1 cellular context compared by ENCODE assay signal in the genomic region with DNA sequence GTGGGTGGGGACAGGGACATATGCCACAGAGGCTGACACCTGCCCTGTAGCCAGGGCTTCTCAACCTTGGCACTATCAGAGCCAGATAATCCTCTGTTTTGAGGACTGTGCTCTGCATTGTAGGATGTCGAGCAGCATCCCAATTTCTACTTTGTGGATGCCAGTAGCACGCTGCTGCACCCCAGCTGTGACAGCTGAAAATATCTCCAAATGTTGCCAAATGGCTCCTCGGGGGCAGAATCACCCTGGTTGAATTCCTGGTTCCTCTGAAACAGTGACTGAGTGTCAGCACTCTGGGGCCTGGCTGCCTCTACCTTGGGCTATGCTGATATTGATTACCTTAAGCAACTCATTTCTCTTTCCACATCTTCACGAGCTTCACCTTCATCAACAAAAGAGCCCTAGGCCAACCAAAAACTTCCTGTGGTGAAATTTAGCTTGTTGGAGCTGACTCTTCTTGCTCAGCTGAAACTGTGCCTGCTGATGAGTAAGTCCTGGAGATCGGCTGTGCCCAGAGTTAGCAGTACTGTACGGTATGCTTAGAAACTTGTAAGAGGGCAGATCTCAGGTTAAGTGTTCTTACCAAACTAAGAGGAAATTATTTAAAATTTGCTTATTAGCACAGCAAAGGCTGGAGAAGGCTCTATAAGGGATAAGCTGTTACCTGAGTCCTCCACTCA.
TF ChIP-seq lines count a peak whose summit lies in the region.

No MANE protein-coding gene starts in this region.

TF ChIP-seq in GM12878, 131 proteins besides CTCF, POLR2A, EP300 and RAD21 (continued from another document):
- TF ChIP-seq, protein P1, sequence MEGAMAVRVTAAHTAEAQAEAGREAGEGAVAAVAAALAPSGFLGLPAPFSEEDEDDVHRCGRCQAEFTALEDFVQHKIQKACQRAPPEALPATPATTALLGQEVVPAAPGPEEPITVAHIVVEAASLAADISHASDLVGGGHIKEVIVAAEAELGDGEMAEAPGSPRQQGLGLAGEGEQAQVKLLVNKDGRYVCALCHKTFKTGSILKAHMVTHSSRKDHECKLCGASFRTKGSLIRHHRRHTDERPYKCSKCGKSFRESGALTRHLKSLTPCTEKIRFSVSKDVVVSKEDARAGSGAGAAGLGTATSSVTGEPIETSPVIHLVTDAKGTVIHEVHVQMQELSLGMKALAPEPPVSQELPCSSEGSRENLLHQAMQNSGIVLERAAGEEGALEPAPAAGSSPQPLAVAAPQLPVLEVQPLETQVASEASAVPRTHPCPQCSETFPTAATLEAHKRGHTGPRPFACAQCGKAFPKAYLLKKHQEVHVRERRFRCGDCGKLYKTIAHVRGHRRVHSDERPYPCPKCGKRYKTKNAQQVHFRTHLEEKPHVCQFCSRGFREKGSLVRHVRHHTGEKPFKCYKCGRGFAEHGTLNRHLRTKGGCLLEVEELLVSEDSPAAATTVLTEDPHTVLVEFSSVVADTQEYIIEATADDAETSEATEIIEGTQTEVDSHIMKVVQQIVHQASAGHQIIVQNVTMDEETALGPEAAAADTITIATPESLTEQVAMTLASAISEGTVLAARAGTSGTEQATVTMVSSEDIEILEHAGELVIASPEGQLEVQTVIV (IDR thresholded peaks at IDR 0.05; ENCODE audit: borderline replicate concordance, partially characterized antibody) = no peak
- no peak for TF ChIP-seq SUZ12 (IDR thresholded peaks at IDR 0.05; ENCODE audit: unreplicated experiment)
- TF ChIP-seq SIN3A (IDR thresholded peaks at IDR 0.05; ENCODE audit: low read depth, low read length) = no peak
- TF ChIP-seq CBX3 (IDR thresholded peaks at IDR 0.05; ENCODE audit: borderline replicate concordance, low read depth) = no peak
- TF ChIP-seq, protein P2, sequence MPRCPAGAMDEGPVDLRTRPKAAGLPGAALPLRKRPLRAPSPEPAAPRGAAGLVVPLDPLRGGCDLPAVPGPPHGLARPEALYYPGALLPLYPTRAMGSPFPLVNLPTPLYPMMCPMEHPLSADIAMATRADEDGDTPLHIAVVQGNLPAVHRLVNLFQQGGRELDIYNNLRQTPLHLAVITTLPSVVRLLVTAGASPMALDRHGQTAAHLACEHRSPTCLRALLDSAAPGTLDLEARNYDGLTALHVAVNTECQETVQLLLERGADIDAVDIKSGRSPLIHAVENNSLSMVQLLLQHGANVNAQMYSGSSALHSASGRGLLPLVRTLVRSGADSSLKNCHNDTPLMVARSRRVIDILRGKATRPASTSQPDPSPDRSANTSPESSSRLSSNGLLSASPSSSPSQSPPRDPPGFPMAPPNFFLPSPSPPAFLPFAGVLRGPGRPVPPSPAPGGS (IDR thresholded peaks at IDR 0.05; ENCODE audit: borderline replicate concordance, insufficient read depth, low read depth, low read length, poor library complexity, severe bottlenecking) = no peak
